ENCODE assay signal across 1 cellular context in genomic region chr1:15444476-15445389, GRCh38.
TF ChIP-seq lines count a peak whose summit lies in the region.

No MANE protein-coding gene starts in this region.

TF ChIP-seq in H1, 55 proteins besides CTCF, POLR2A, EP300 and RAD21:
- TF ChIP-seq JUN (IDR thresholded peaks at IDR 0.05; ENCODE audit: low read depth, low read length) (no peak), SIRT6 (IDR thresholded peaks at IDR 0.05; ENCODE audit: low read length) (no peak), BCL11A (IDR thresholded peaks at IDR 0.05; ENCODE audit: low read depth in 2 of 2, low read length in 2 of 2) (no peak), SP4 (IDR thresholded peaks at IDR 0.05; ENCODE audit: low read length) (no peak), CHD2 (IDR thresholded peaks at IDR 0.05; ENCODE audit: low read length) (no peak)
TF ChIP-seq in H1: peak in this region for 0.
